Comparison of ENCODE assay signal across 1 cellular context in the genomic region with DNA sequence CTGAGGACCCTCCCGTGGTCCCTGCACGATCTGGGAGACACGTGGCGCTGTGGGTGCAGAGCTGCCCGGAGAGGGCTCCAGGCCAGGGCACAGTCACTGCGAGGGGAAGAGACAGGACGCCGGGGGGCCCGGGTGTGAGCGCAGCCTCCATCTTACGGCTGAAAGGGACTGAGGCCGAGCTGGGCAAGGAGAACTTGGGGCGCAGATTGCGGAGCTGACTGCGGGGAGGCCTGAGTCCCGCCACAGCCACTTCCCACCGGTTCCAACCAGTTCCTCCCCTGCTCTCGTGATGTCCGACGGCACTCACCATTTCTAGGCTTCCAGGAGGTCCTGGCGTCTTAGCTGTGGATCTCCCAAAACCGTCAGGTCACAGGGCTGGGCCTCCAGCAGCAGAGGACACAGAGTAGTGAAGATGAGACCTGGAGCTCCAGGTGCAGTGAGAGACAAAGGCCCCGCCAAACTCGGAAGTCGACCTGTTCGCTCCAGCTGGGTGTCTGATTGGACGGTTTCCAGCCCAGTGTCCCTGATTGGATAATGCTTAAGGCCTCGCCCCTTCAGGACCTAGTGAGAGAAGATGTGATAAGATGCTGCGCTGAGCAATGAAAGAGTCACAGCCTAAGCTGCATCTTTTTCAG.
TF ChIP-seq lines count a peak whose summit lies in the region.

No MANE protein-coding gene starts in this region.

TF ChIP-seq in HepG2, 621 proteins besides CTCF, POLR2A, EP300 and RAD21:
- TF ChIP-seq DPF2 (CRISPR knock-in tag; IDR thresholded peaks at IDR 0.05; ENCODE audit: borderline replicate concordance, low read depth) (no peak), ZFP36L1 (CRISPR knock-in tag; IDR thresholded peaks at IDR 0.05) (no peak), GABPA (IDR thresholded peaks at IDR 0.05; ENCODE audit: low read depth, low read length) (no peak), GABPA (CRISPR knock-in tag; IDR thresholded peaks at IDR 0.05; ENCODE audit: low read depth) (no peak), SMARCE1 (IDR thresholded peaks at IDR 0.05; ENCODE audit: borderline replicate concordance) (no peak), ZSCAN22 (CRISPR knock-in tag; IDR thresholded peaks at IDR 0.05) (no peak), NFYB (CRISPR knock-in tag; IDR thresholded peaks at IDR 0.05) (peak; percentile 34; the same call in 1 of the 2 replicates), ASH2L (IDR thresholded peaks at IDR 0.05; ENCODE audit: insufficient read length, low read depth, low read length) (no peak), ELF3 (CRISPR knock-in tag; IDR thresholded peaks at IDR 0.05) (no peak), ZNF160 (CRISPR knock-in tag; IDR thresholded peaks at IDR 0.05) (no peak), ATM (IDR thresholded peaks at IDR 0.05; ENCODE audit: borderline replicate concordance) (no peak), ZBTB34 (CRISPR knock-in tag; IDR thresholded peaks at IDR 0.05) (no peak)
- TF ChIP-seq, protein P1, sequence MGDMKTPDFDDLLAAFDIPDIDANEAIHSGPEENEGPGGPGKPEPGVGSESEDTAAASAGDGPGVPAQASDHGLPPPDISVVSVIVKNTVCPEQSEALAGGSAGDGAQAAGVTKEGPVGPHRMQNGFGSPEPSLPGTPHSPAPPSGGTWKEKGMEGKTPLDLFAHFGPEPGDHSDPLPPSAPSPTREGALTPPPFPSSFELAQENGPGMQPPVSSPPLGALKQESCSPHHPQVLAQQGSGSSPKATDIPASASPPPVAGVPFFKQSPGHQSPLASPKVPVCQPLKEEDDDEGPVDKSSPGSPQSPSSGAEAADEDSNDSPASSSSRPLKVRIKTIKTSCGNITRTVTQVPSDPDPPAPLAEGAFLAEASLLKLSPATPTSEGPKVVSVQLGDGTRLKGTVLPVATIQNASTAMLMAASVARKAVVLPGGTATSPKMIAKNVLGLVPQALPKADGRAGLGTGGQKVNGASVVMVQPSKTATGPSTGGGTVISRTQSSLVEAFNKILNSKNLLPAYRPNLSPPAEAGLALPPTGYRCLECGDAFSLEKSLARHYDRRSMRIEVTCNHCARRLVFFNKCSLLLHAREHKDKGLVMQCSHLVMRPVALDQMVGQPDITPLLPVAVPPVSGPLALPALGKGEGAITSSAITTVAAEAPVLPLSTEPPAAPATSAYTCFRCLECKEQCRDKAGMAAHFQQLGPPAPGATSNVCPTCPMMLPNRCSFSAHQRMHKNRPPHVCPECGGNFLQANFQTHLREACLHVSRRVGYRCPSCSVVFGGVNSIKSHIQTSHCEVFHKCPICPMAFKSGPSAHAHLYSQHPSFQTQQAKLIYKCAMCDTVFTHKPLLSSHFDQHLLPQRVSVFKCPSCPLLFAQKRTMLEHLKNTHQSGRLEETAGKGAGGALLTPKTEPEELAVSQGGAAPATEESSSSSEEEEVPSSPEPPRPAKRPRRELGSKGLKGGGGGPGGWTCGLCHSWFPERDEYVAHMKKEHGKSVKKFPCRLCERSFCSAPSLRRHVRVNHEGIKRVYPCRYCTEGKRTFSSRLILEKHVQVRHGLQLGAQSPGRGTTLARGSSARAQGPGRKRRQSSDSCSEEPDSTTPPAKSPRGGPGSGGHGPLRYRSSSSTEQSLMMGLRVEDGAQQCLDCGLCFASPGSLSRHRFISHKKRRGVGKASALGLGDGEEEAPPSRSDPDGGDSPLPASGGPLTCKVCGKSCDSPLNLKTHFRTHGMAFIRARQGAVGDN (CRISPR knock-in tag; IDR thresholded peaks at IDR 0.05), result peak; percentile 18; the same call in 1 of the 2 replicates
- TF ChIP-seq, protein P2, sequence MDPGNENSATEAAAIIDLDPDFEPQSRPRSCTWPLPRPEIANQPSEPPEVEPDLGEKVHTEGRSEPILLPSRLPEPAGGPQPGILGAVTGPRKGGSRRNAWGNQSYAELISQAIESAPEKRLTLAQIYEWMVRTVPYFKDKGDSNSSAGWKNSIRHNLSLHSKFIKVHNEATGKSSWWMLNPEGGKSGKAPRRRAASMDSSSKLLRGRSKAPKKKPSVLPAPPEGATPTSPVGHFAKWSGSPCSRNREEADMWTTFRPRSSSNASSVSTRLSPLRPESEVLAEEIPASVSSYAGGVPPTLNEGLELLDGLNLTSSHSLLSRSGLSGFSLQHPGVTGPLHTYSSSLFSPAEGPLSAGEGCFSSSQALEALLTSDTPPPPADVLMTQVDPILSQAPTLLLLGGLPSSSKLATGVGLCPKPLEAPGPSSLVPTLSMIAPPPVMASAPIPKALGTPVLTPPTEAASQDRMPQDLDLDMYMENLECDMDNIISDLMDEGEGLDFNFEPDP (CRISPR knock-in tag; conservative IDR thresholded peaks at IDR 0.05), result no peak
